Comparison of ENCODE assay signal across 1 cellular context in genomic region chr5:57442080-57442839, GRCh38.
A peak's percentile ranks its signal among the peaks of the same experiment; 100 is the strongest.
TF ChIP-seq lines count a peak whose summit lies in the region.

No MANE protein-coding gene starts in this region.

TF ChIP-seq in K562, 482 proteins besides CTCF, POLR2A, EP300 and RAD21 (continued from another document and continues in another):
- TF ChIP-seq, protein P1, sequence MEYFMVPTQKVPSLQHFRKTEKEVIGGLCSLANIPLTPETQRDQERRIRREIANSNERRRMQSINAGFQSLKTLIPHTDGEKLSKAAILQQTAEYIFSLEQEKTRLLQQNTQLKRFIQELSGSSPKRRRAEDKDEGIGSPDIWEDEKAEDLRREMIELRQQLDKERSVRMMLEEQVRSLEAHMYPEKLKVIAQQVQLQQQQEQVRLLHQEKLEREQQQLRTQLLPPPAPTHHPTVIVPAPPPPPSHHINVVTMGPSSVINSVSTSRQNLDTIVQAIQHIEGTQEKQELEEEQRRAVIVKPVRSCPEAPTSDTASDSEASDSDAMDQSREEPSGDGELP (CRISPR knock-in tag; IDR thresholded peaks at IDR 0.05; ENCODE audit: borderline replicate concordance): no peak
- 0 out of 2 replicates have a peak, but pooled peaks have one; percentile 21 for TF ChIP-seq CBFA2T3 (IDR thresholded peaks at IDR 0.05)
- no peak for TF ChIP-seq PCBP1 (IDR thresholded peaks at IDR 0.05; ENCODE audit: low read depth, low read length, poor library complexity, severe bottlenecking)
- TF ChIP-seq KDM1A (IDR thresholded peaks at IDR 0.05): peak; percentile 59 to 79; a peak in 3 of 4 replicates
- no peak for TF ChIP-seq SIX5 (IDR thresholded peaks at IDR 0.05; ENCODE audit: borderline replicate concordance in 1 of 2, insufficient read depth in 1 of 2, low read depth in 1 of 2, low read length in 2 of 2)
- no peak for TF ChIP-seq SLC30A9 (CRISPR knock-in tag; IDR thresholded peaks at IDR 0.05)
- 0 out of 2 replicates have a peak, but pooled peaks have one; percentile 22 for TF ChIP-seq MYC (IDR thresholded peaks at IDR 0.05; ENCODE audit: low read depth, low read length)
- no peak for TF ChIP-seq MYC (CRISPR knock-in tag; IDR thresholded peaks at IDR 0.05; ENCODE audit: borderline replicate concordance, low read depth)
- TF ChIP-seq TBL1XR1 (IDR thresholded peaks at IDR 0.05; ENCODE audit: low read length in 2 of 2): no peak
- TF ChIP-seq MTA2 (IDR thresholded peaks at IDR 0.05; ENCODE audit: low read depth): no peak
- no peak for TF ChIP-seq ZBTB34 (CRISPR knock-in tag; IDR thresholded peaks at IDR 0.05)
- no peak for TF ChIP-seq ETV5 (CRISPR knock-in tag; IDR thresholded peaks at IDR 0.05; ENCODE audit: low read depth)
- no peak for TF ChIP-seq JUND (IDR thresholded peaks at IDR 0.05; ENCODE audit: borderline replicate concordance, low read depth, low read length)
- peak; percentile 51; the same call in 1 of the 3 replicates for TF ChIP-seq JUND (tag; IDR thresholded peaks at IDR 0.05; ENCODE audit: borderline replicate concordance, low read depth, low read length)
- TF ChIP-seq ZZZ3 (IDR thresholded peaks at IDR 0.05): no peak
- TF ChIP-seq, protein P2, sequence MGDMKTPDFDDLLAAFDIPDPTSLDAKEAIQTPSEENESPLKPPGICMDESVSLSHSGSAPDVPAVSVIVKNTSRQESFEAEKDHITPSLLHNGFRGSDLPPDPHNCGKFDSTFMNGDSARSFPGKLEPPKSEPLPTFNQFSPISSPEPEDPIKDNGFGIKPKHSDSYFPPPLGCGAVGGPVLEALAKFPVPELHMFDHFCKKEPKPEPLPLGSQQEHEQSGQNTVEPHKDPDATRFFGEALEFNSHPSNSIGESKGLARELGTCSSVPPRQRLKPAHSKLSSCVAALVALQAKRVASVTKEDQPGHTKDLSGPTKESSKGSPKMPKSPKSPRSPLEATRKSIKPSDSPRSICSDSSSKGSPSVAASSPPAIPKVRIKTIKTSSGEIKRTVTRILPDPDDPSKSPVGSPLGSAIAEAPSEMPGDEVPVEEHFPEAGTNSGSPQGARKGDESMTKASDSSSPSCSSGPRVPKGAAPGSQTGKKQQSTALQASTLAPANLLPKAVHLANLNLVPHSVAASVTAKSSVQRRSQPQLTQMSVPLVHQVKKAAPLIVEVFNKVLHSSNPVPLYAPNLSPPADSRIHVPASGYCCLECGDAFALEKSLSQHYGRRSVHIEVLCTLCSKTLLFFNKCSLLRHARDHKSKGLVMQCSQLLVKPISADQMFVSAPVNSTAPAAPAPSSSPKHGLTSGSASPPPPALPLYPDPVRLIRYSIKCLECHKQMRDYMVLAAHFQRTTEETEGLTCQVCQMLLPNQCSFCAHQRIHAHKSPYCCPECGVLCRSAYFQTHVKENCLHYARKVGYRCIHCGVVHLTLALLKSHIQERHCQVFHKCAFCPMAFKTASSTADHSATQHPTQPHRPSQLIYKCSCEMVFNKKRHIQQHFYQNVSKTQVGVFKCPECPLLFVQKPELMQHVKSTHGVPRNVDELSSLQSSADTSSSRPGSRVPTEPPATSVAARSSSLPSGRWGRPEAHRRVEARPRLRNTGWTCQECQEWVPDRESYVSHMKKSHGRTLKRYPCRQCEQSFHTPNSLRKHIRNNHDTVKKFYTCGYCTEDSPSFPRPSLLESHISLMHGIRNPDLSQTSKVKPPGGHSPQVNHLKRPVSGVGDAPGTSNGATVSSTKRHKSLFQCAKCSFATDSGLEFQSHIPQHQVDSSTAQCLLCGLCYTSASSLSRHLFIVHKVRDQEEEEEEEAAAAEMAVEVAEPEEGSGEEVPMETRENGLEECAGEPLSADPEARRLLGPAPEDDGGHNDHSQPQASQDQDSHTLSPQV (IDR thresholded peaks at IDR 0.05): no peak
- no peak for TF ChIP-seq XRCC4 (IDR thresholded peaks at IDR 0.05; ENCODE audit: extremely low read depth, insufficient read depth, insufficient read length)
- TF ChIP-seq MLX (CRISPR knock-in tag; conservative IDR thresholded peaks at IDR 0.05): no peak
- TF ChIP-seq, protein P3, sequence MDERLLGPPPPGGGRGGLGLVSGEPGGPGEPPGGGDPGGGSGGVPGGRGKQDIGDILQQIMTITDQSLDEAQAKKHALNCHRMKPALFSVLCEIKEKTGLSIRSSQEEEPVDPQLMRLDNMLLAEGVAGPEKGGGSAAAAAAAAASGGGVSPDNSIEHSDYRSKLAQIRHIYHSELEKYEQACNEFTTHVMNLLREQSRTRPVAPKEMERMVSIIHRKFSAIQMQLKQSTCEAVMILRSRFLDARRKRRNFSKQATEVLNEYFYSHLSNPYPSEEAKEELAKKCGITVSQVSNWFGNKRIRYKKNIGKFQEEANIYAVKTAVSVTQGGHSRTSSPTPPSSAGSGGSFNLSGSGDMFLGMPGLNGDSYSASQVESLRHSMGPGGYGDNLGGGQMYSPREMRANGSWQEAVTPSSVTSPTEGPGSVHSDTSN (CRISPR knock-in tag; IDR thresholded peaks at IDR 0.05; ENCODE audit: low read depth): no peak
- TF ChIP-seq, protein P3 (tag; conservative IDR thresholded peaks at IDR 0.05; ENCODE audit: low read depth): 0 out of 2 replicates have a peak, but pooled peaks have one; percentile 8
- TF ChIP-seq GATAD2B (IDR thresholded peaks at IDR 0.05; ENCODE audit: borderline replicate concordance): no peak
- TF ChIP-seq EGR1 (conservative IDR thresholded peaks at IDR 0.05): peak; percentile 56
- TF ChIP-seq, protein P4, sequence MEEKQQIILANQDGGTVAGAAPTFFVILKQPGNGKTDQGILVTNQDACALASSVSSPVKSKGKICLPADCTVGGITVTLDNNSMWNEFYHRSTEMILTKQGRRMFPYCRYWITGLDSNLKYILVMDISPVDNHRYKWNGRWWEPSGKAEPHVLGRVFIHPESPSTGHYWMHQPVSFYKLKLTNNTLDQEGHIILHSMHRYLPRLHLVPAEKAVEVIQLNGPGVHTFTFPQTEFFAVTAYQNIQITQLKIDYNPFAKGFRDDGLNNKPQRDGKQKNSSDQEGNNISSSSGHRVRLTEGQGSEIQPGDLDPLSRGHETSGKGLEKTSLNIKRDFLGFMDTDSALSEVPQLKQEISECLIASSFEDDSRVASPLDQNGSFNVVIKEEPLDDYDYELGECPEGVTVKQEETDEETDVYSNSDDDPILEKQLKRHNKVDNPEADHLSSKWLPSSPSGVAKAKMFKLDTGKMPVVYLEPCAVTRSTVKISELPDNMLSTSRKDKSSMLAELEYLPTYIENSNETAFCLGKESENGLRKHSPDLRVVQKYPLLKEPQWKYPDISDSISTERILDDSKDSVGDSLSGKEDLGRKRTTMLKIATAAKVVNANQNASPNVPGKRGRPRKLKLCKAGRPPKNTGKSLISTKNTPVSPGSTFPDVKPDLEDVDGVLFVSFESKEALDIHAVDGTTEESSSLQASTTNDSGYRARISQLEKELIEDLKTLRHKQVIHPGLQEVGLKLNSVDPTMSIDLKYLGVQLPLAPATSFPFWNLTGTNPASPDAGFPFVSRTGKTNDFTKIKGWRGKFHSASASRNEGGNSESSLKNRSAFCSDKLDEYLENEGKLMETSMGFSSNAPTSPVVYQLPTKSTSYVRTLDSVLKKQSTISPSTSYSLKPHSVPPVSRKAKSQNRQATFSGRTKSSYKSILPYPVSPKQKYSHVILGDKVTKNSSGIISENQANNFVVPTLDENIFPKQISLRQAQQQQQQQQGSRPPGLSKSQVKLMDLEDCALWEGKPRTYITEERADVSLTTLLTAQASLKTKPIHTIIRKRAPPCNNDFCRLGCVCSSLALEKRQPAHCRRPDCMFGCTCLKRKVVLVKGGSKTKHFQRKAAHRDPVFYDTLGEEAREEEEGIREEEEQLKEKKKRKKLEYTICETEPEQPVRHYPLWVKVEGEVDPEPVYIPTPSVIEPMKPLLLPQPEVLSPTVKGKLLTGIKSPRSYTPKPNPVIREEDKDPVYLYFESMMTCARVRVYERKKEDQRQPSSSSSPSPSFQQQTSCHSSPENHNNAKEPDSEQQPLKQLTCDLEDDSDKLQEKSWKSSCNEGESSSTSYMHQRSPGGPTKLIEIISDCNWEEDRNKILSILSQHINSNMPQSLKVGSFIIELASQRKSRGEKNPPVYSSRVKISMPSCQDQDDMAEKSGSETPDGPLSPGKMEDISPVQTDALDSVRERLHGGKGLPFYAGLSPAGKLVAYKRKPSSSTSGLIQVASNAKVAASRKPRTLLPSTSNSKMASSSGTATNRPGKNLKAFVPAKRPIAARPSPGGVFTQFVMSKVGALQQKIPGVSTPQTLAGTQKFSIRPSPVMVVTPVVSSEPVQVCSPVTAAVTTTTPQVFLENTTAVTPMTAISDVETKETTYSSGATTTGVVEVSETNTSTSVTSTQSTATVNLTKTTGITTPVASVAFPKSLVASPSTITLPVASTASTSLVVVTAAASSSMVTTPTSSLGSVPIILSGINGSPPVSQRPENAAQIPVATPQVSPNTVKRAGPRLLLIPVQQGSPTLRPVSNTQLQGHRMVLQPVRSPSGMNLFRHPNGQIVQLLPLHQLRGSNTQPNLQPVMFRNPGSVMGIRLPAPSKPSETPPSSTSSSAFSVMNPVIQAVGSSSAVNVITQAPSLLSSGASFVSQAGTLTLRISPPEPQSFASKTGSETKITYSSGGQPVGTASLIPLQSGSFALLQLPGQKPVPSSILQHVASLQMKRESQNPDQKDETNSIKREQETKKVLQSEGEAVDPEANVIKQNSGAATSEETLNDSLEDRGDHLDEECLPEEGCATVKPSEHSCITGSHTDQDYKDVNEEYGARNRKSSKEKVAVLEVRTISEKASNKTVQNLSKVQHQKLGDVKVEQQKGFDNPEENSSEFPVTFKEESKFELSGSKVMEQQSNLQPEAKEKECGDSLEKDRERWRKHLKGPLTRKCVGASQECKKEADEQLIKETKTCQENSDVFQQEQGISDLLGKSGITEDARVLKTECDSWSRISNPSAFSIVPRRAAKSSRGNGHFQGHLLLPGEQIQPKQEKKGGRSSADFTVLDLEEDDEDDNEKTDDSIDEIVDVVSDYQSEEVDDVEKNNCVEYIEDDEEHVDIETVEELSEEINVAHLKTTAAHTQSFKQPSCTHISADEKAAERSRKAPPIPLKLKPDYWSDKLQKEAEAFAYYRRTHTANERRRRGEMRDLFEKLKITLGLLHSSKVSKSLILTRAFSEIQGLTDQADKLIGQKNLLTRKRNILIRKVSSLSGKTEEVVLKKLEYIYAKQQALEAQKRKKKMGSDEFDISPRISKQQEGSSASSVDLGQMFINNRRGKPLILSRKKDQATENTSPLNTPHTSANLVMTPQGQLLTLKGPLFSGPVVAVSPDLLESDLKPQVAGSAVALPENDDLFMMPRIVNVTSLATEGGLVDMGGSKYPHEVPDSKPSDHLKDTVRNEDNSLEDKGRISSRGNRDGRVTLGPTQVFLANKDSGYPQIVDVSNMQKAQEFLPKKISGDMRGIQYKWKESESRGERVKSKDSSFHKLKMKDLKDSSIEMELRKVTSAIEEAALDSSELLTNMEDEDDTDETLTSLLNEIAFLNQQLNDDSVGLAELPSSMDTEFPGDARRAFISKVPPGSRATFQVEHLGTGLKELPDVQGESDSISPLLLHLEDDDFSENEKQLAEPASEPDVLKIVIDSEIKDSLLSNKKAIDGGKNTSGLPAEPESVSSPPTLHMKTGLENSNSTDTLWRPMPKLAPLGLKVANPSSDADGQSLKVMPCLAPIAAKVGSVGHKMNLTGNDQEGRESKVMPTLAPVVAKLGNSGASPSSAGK (IDR thresholded peaks at IDR 0.05): peak; percentile 56
- TF ChIP-seq ZKSCAN1 (IDR thresholded peaks at IDR 0.05; ENCODE audit: low read depth, low read length): no peak
- TF ChIP-seq NBN (IDR thresholded peaks at IDR 0.05; ENCODE audit: low read depth): no peak
- peak; percentile 13; the same call in 1 of the 2 replicates for TF ChIP-seq L3MBTL2 (IDR thresholded peaks at IDR 0.05)
- no peak for TF ChIP-seq ARHGAP35 (IDR thresholded peaks at IDR 0.05; ENCODE audit: partially characterized antibody)
- no peak for TF ChIP-seq POLR3A (IDR thresholded peaks at IDR 0.05; ENCODE audit: borderline replicate concordance, extremely low read depth, insufficient read depth, insufficient read length)
- no peak for TF ChIP-seq ZC3H4 (CRISPR knock-in tag; IDR thresholded peaks at IDR 0.05; ENCODE audit: borderline replicate concordance)
- TF ChIP-seq BCL6 (CRISPR knock-in tag; IDR thresholded peaks at IDR 0.05): no peak
- TF ChIP-seq STAT5B (CRISPR knock-in tag; IDR thresholded peaks at IDR 0.05): no peak
- no peak for TF ChIP-seq RUNX1 (IDR thresholded peaks at IDR 0.05; ENCODE audit: low read depth)
- TF ChIP-seq CTCFL (IDR thresholded peaks at IDR 0.05; ENCODE audit: borderline replicate concordance, insufficient read depth, low read depth, low read length, poor library complexity, severe bottlenecking): no peak
- no peak for TF ChIP-seq ZNF766 (CRISPR knock-in tag; conservative IDR thresholded peaks at IDR 0.05)
